ENCODE assay signal across 8 cellular contexts in the genomic region with DNA sequence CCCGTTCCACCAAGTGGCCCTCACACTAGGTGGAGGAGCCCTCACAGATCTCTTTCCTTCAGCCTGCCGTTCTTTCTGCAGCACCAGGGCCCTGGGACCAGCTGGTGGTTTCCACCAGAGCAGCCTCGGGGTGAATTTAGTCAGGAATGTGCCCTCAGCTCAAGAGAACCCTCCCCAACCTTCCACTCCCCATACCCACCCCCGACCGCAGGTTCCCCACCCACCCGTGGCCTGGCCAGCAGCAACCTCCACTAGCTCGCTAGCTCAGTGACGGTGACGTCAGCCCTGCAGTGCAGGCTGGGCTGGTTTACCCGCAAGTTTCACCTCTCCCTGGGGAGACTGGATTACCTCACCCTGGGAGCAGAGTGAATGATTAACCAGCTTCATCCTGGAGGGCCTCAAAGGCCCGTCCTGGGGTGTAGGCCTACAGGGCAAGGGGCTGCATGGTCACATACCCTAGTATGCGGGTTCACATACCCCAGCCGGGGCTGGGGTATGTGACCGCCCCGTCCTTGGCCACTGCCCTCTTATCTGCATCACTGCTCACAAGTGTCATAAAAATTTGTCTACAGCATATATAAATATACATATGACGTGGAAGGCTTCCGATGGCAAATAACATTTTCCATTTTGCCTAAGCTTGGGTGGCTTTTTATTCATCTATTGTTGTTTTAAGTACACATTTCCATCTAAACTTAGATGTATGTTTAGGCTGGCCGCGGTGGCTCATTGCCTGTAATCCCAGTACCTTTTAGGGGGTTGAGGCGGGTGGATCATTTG. TPM values are rescaled to one million over a fixed set of nuclear protein-coding genes. Genes with fewer than 3 reads are reported as not detected.
DNase-seq lines count a peak whose midpoint lies in the region; ATAC-seq and TF ChIP-seq lines count a peak whose summit lies in the region.

No MANE protein-coding gene starts in this region.

- H3K9me3 ChIP-seq in BE2C (no peaks in the 10 kb centered on the region; the same call in 1 of the 2 replicates), RWPE2 (ENCODE audit: severe bottlenecking) (no peaks in the 10 kb centered on the region)

- POLR2A ChIA-PET in HEK293T (lab: Yijun Ruan, JAX): interaction anchor here (0.6 to 1.5 kb wide), 3 partner anchors 12 to 96 kb away, joined by 3 to 4 read pairs (median 3); no protein-coding TSS in a partner anchor

- peak; percentile 98 for ATAC-seq in RWPE2 (ENCODE audit: low read depth)
- ATAC-seq in GM21737 (IDR thresholded peaks at IDR 0.05; ENCODE audit: unreplicated experiment): no peak

- H3K27me3 ChIP-seq in BE2C (no peaks in the 10 kb centered on the region), RWPE2 (ENCODE audit: insufficient read depth, poor library complexity, severe bottlenecking) (no peaks in the 10 kb centered on the region)

- DNase-seq in BE2C: peak; percentile 83
- DNase-seq in HEK293T (ENCODE audit: extremely low spot score): peak; percentile 90
- DNase-seq in RWPE2 (ENCODE audit: low spot score): peak; percentile 92
- peak; percentile 100 for DNase-seq in glomerular visceral epithelial cell (ENCODE audit: extremely low spot score)
- peak; percentile 97 for DNase-seq in skeletal muscle cell (ENCODE audit: low read depth)
- DNase-seq in NCI-H2196 (lab: John Stamatoyannopoulos, UW; ENCODE audit: unreplicated experiment): no peak
- no peak for DNase-seq in activated T-cell treated with anti-CD3 and anti-CD28 coated beads, Interleukin-2, amount 50 U/mL, for 48 hours

- CTCF ChIA-PET in HEK293T (lab: Yijun Ruan, JAX): interaction anchor here (1.0 kb wide), 1 partner anchor 26 kb away, joined by 3 read pairs; no protein-coding TSS in a partner anchor

- H3K4me1 ChIP-seq in BE2C: peaks cover 12% of the 10 kb centered on the region
- H3K4me1 ChIP-seq in RWPE2 (ENCODE audit: insufficient read depth, poor library complexity, severe bottlenecking): peaks cover 13% of the 10 kb centered on the region

- H3K36me3 ChIP-seq in BE2C (no peaks in the 10 kb centered on the region), RWPE2 (ENCODE audit: low read depth) (no peaks in the 10 kb centered on the region)

- TF ChIP-seq CTCF in BE2C (IDR thresholded peaks at IDR 0.05; ENCODE audit: low read depth, low read length) (no peak), RWPE2 (IDR thresholded peaks at IDR 0.05; ENCODE audit: poor library complexity, severe bottlenecking) (no peak)

- H3K4me3 ChIP-seq in BE2C (ENCODE audit: low read depth, low read length) (no peak overlapping the region), RWPE2 (ENCODE audit: severe bottlenecking) (no peak overlapping the region), skeletal muscle cell (ENCODE audit: low read depth, low read length) (no peak overlapping the region)

- H3K27ac ChIP-seq in RWPE2 (ENCODE audit: poor library complexity, severe bottlenecking): peak overlapping the region; percentile 32

TF ChIP-seq in HEK293T, 16 proteins besides CTCF, POLR2A, EP300 and RAD21:
- no peak for TF ChIP-seq TARDBP (IDR thresholded peaks at IDR 0.05)
- TF ChIP-seq, protein P1, sequence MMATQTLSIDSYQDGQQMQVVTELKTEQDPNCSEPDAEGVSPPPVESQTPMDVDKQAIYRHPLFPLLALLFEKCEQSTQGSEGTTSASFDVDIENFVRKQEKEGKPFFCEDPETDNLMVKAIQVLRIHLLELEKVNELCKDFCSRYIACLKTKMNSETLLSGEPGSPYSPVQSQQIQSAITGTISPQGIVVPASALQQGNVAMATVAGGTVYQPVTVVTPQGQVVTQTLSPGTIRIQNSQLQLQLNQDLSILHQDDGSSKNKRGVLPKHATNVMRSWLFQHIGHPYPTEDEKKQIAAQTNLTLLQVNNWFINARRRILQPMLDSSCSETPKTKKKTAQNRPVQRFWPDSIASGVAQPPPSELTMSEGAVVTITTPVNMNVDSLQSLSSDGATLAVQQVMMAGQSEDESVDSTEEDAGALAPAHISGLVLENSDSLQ (IDR thresholded peaks at IDR 0.05): peak; percentile 23

RNA-seq across cellular contexts. Expression of a gene that starts 24.5 kb away (rescaled TPM):
- not detected for polyA plus RNA-seq in BE2C (2012; ENCODE audit: insufficient read depth, insufficient read length, low read depth)

RNA-seq across cellular contexts. Expression of a gene that starts 52.4 kb away (rescaled TPM):
- polyA plus RNA-seq in BE2C (2012; ENCODE audit: insufficient read depth, insufficient read length, low read depth): 49.1 TPM

Comparison
In these comparisons a context has a peak if more than half of its experiments do, and no peak if none do; other contexts are left out.
1. DNase-seq: peak in BE2C (single experiment), HEK293T (single experiment), RWPE2 (single experiment), glomerular visceral epithelial cell (single experiment) and skeletal muscle cell (single experiment); none in NCI-H2196 (single experiment) and activated T-cell treated with anti-CD3 and anti-CD28 coated beads, Interleukin-2, amount 50 U/mL, for 48 hours (0 of 2).